Comparison of ENCODE assay signal across 17 cellular contexts in genomic region chr4:81164126-81164525, GRCh38. TPM values are rescaled to one million over a fixed set of nuclear protein-coding genes. Genes with fewer than 3 reads are reported as not detected.
"Had no signal": no experiment of that assay in that cellular context is flagged by ENCODE, and none has a peak within 500 bp of the region (broad histone marks: within the 10 kb centered on the region; RNA-seq: fewer than 3 reads in every experiment).

No MANE protein-coding gene starts in this region.

- H3K36me3 ChIP-seq: ascending aorta, lower lobe of right lung, prostate gland, right atrium auricular region, suprapubic skin had no signal

- DNase-seq: activated CD4-positive, alpha-beta memory T cell treated with anti-CD3 and anti-CD28 coated beads, Interleukin-2, amount 10 ng/mL, durations not matched to agents 7 days and 5 days; activated CD4-positive, CD25-positive, alpha-beta regulatory T cell; activated naive CD4-positive, alpha-beta T cell treated with anti-CD3 and anti-CD28 coated beads, Interleukin-2, amount 10 ng/mL, durations not matched to agents 7 days and 5 days; activated T-cell treated with anti-CD3 and anti-CD28 coated beads, Interleukin-2, amount 50 U/mL, for 1 hour; dermis blood vessel endothelial cell; effector memory CD8-positive, alpha-beta T cell; left cardiac atrium; lower lobe of right lung; occipital lobe; stimulated activated CD4-positive, alpha-beta T cell treated with anti-CD3 and anti-CD28 coated beads, Interleukin-4, amount 100 ng/mL, for 1 hour; stimulated activated naive CD8-positive, alpha-beta T cell treated with anti-CD3 and anti-CD28 coated beads, Interleukin-15, amount 100 ng/mL, for 72 hours; T-helper 1 cell had no signal

- H3K4me3 Mint-ChIP-seq: activated CD4-positive, alpha-beta memory T cell treated with anti-CD3 and anti-CD28 coated beads, Interleukin-2, amount 10 ng/mL, durations not matched to agents 7 days and 5 days; activated naive CD4-positive, alpha-beta T cell treated with anti-CD3 and anti-CD28 coated beads, Interleukin-2, amount 10 ng/mL, durations not matched to agents 7 days and 5 days; effector memory CD8-positive, alpha-beta T cell; stimulated activated naive CD8-positive, alpha-beta T cell treated with anti-CD3 and anti-CD28 coated beads, Interleukin-15, amount 100 ng/mL, for 72 hours had no signal

- H3K9me3 Mint-ChIP-seq: activated CD4-positive, alpha-beta memory T cell treated with anti-CD3 and anti-CD28 coated beads, Interleukin-2, amount 10 ng/mL, durations not matched to agents 7 days and 5 days; activated naive CD4-positive, alpha-beta T cell treated with anti-CD3 and anti-CD28 coated beads, Interleukin-2, amount 10 ng/mL, durations not matched to agents 7 days and 5 days; effector memory CD8-positive, alpha-beta T cell; stimulated activated naive CD8-positive, alpha-beta T cell treated with anti-CD3 and anti-CD28 coated beads, Interleukin-15, amount 100 ng/mL, for 72 hours had no signal

- H3K27ac Mint-ChIP-seq: activated CD4-positive, alpha-beta memory T cell treated with anti-CD3 and anti-CD28 coated beads, Interleukin-2, amount 10 ng/mL, durations not matched to agents 7 days and 5 days; activated naive CD4-positive, alpha-beta T cell treated with anti-CD3 and anti-CD28 coated beads, Interleukin-2, amount 10 ng/mL, durations not matched to agents 7 days and 5 days; effector memory CD8-positive, alpha-beta T cell; stimulated activated naive CD8-positive, alpha-beta T cell treated with anti-CD3 and anti-CD28 coated beads, Interleukin-15, amount 100 ng/mL, for 72 hours had no signal

- H3K27ac ChIP-seq: ascending aorta, lower lobe of right lung, prostate gland, right atrium auricular region, suprapubic skin had no signal

- H3K9me3 ChIP-seq: ascending aorta, lower lobe of right lung, prostate gland, right atrium auricular region, suprapubic skin had no signal

- H3K27me3 Mint-ChIP-seq: activated naive CD4-positive, alpha-beta T cell treated with anti-CD3 and anti-CD28 coated beads, Interleukin-2, amount 10 ng/mL, durations not matched to agents 7 days and 5 days; effector memory CD8-positive, alpha-beta T cell; stimulated activated naive CD8-positive, alpha-beta T cell treated with anti-CD3 and anti-CD28 coated beads, Interleukin-15, amount 100 ng/mL, for 72 hours had no signal

- H3K4me1 ChIP-seq: ascending aorta, lower lobe of right lung, prostate gland, right atrium auricular region had no signal

- H3K36me3 Mint-ChIP-seq: activated naive CD4-positive, alpha-beta T cell treated with anti-CD3 and anti-CD28 coated beads, Interleukin-2, amount 10 ng/mL, durations not matched to agents 7 days and 5 days had no signal

- H3K4me3 ChIP-seq: ascending aorta, lower lobe of right lung, prostate gland, right atrium auricular region, suprapubic skin had no signal

- H3K27me3 ChIP-seq: ascending aorta, right atrium auricular region, suprapubic skin had no signal

- H3K4me1 Mint-ChIP-seq: activated CD4-positive, alpha-beta memory T cell treated with anti-CD3 and anti-CD28 coated beads, Interleukin-2, amount 10 ng/mL, durations not matched to agents 7 days and 5 days; activated naive CD4-positive, alpha-beta T cell treated with anti-CD3 and anti-CD28 coated beads, Interleukin-2, amount 10 ng/mL, durations not matched to agents 7 days and 5 days; stimulated activated naive CD8-positive, alpha-beta T cell treated with anti-CD3 and anti-CD28 coated beads, Interleukin-15, amount 100 ng/mL, for 72 hours had no signal

- ATAC-seq: effector memory CD8-positive, alpha-beta T cell; left cardiac atrium; lower lobe of right lung had no signal

RNA-seq across cellular contexts. Expression of gene PRKG2, which starts 50.9 kb away (rescaled TPM):
- total RNA-seq: ascending aorta, chondrocyte had no signal
